Comparison of ENCODE assay signal across 27 cellular contexts in the genomic region with DNA sequence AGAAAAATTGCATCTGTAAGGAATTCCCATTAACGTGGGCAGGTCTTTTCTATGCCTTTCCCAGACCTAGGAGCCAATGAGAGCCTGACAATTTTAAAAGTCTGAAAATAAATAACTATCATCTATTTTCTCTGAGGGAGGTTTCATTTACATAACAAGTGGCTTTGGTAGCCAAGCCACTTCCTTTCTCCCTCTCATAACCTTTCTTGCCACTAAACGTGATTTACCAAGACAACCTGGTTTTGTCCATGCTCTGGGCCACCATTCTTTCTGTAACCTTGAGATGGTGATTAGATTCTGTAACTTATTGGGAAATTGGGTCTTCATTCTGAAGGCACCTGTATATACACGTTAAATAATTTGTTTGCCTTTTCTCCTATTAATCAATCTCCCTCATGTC.
"Had no signal": no experiment of that assay in that cellular context is flagged by ENCODE, and none has a peak within 500 bp of the region (broad histone marks: within the 10 kb centered on the region; RNA-seq: fewer than 3 reads in every experiment).

No MANE protein-coding gene starts in this region.

- H3K4me3 ChIP-seq: Peyer's patch had no signal

- DNase-seq: activated CD4-positive, alpha-beta T cell treated with anti-CD3 and anti-CD28 coated beads for 36 hours; activated CD4-positive, alpha-beta T cell treated with anti-CD3 and anti-CD28 coated beads, Interleukin-2, amount 10 ng/mL, durations not matched to agents 7 days and 5 days; activated CD4-positive, alpha-beta T cell treated with anti-CD3 and anti-CD28 coated beads, Interleukin-2, amount 50 U/mL, for 48 hours; activated CD8-positive, alpha-beta T cell treated with anti-CD3 and anti-CD28 coated beads, Interleukin-2, amount 10 ng/mL, durations not matched to agents 7 days and 5 days; activated gamma-delta T cell treated with Interleukin-2 at 50 U/mL for 16 hours; activated naive CD4-positive, alpha-beta T cell treated with anti-CD3 and anti-CD28 coated beads, Interleukin-2, amount 10 ng/mL, durations not matched to agents 7 days and 5 days; activated naive CD8-positive, alpha-beta T cell treated with anti-CD3 and anti-CD28 coated beads, Interleukin-2, amount 50 U/mL, for 24 hours; activated T-cell treated with anti-CD3 and anti-CD28 coated beads, Interleukin-2, amount 50 U/mL, for 4 hours; anterior cingulate cortex; central memory CD4-positive, alpha-beta T cell; NCI-H1105 treated with DMSO at 0.1 percent for 48 hours; NCI-H1436; NCI-H1694; NCI-H1930; NCI-H2081 treated with DMSO at 0.1 percent for 48 hours; NCI-H446 treated with DMSO at 0.1 percent for 48 hours; NCI-H524; NCI-H82; Peyer's patch; SIG-M5; T-cell; T-helper 17 cell had no signal

- H3K27me3 ChIP-seq: Peyer's patch had no signal

- H3K9me3 ChIP-seq: Peyer's patch had no signal

- H3K4me1 ChIP-seq: Peyer's patch had no signal

- H3K27ac ChIP-seq: Peyer's patch, RWPE1 had no signal

- ATAC-seq: activated CD4-positive, alpha-beta T cell treated with anti-CD3 and anti-CD28 coated beads for 36 hours; activated CD4-positive, CD25-positive, alpha-beta regulatory T cell treated with anti-CD3 and anti-CD28 coated beads, Interleukin-2, amount 50 U/mL, for 24 hours; activated CD8-positive, alpha-beta T cell treated with anti-CD3 and anti-CD28 coated beads, Interleukin-2, amount 10 ng/mL, durations not matched to agents 7 days and 5 days; activated naive CD8-positive, alpha-beta T cell treated with anti-CD3 and anti-CD28 coated beads, Interleukin-2, amount 50 U/mL, for 24 hours; activated T-cell treated with anti-CD3 and anti-CD28 coated beads, Interleukin-2, amount 50 U/mL, for 4 hours; Right ventricle myocardium inferior; SK-N-SH treated with all-trans-retinoic acid at 6 μM for 48 hours; T-cell; WTC11 had no signal

- H3K36me3 ChIP-seq: Peyer's patch had no signal
